18 cellular contexts compared by ENCODE assay signal in genomic region chr3:55285156-55285555, GRCh38.
DNase-seq lines count a peak whose midpoint lies in the region; ATAC-seq and TF ChIP-seq lines count a peak whose summit lies in the region.
"Had no signal": no experiment of that assay in that cellular context is flagged by ENCODE, and none has a peak within 500 bp of the region (broad histone marks: within the 10 kb centered on the region; RNA-seq: fewer than 3 reads in every experiment).

No MANE protein-coding gene starts in this region.

- POLR2A ChIA-PET in BJ (lab: Charles Lee), result interaction anchor here (0.6 to 0.9 kb wide), 2 partner anchors 10 to 17 kb away, joined by 4 to 5 read pairs; no protein-coding TSS in a partner anchor

- CTCF ChIA-PET in BJ (lab: Yijun Ruan, JAX), result interaction anchor here (0.7 to 1.5 kb wide), 3 partner anchors 9 to 178 kb away, joined by 3 to 4 read pairs (median 3); no protein-coding TSS in a partner anchor

- no peak for ATAC-seq in psoas muscle
- ATAC-seq: CD8-positive, alpha-beta T cell; HepG2; T-cell had no signal

- H3K4me3 ChIP-seq in BJ (ENCODE audit: low read depth, low read length) (no peak overlapping the region), MG63 (no peak overlapping the region), psoas muscle (no peak overlapping the region)
- H3K4me3 ChIP-seq: BLaER1 treated with 17β-estradiol and CSF1 and Interleukin-3, amounts not matched to agents 10 nM and 100 nM; Peyer's patch had no signal

- H3K27ac ChIP-seq in psoas muscle, result no peak overlapping the region
- H3K27ac ChIP-seq: BLaER1 treated with 17β-estradiol and CSF1 and Interleukin-3, amounts not matched to agents 10 nM and 100 nM; Peyer's patch had no signal

- 50 to 61% (median 55%) methylated on average over 2 of the region's 2 CpGs for WGBS in psoas muscle, 3 donors

- no peak for TF ChIP-seq CTCF in BJ (IDR thresholded peaks at IDR 0.05; ENCODE audit: insufficient read depth, low read depth, low read length)
- TF ChIP-seq CTCF in psoas muscle (IDR thresholded peaks at IDR 0.05), result no peak

- no peaks in the 10 kb centered on the region for H3K36me3 ChIP-seq in BJ (ENCODE audit: control insufficient read depth, insufficient read depth, low read length)
- no peaks in the 10 kb centered on the region for H3K36me3 ChIP-seq in MG63
- no peaks in the 10 kb centered on the region for H3K36me3 ChIP-seq in psoas muscle (ENCODE audit: insufficient read depth in 1 of 2, low read depth in 1 of 2)
- H3K36me3 ChIP-seq: BLaER1 treated with 17β-estradiol and CSF1 and Interleukin-3, amounts not matched to agents 10 nM and 100 nM; Peyer's patch had no signal

- H3K27me3 ChIP-seq in BJ (ENCODE audit: control insufficient read depth, insufficient read depth, low read length) (no peaks in the 10 kb centered on the region), MG63 (no peaks in the 10 kb centered on the region), psoas muscle (ENCODE audit: insufficient read depth in 3 of 3, low read length in 2 of 3) (peaks cover 0 to 3% (median 0%) of the 10 kb centered on the region in 3 donors)
- H3K27me3 ChIP-seq: BLaER1 treated with 17β-estradiol and CSF1 and Interleukin-3, amounts not matched to agents 10 nM and 100 nM; Peyer's patch had no signal

- H3K4me1 ChIP-seq in psoas muscle, result no peaks in the 10 kb centered on the region
- H3K4me1 ChIP-seq: BLaER1 treated with 17β-estradiol and CSF1 and Interleukin-3, amounts not matched to agents 10 nM and 100 nM; Peyer's patch had no signal

- H3K9me3 ChIP-seq in MG63 (no peaks in the 10 kb centered on the region), psoas muscle (no peaks in the 10 kb centered on the region)
- H3K9me3 ChIP-seq: Peyer's patch had no signal

- intact Hi-C loops in psoas muscle (cut with DNase I), result no loop called here

- DNase-seq in BJ (ENCODE audit: low read depth) (peak; percentile 55), HCEC 1CT (peak; percentile 46), fibroblast of peridontal ligament (ENCODE audit: extremely low read depth) (peak; percentile 79), MG63 (no peak), psoas muscle (no peak), NCI-H2171 treated with DMSO at 0.1 percent for 48 hours (lab: John Stamatoyannopoulos, UW) (no peak)
- no peak for DNase-seq in stimulated activated CD4-positive, alpha-beta T cell treated with anti-CD3 and anti-CD28 coated beads, Interleukin-12 subunit alpha, Interleukin-12 subunit beta, amount 100 ng/mL, for 4 hours
- DNase-seq: ACHN; Calu3; CD8-positive, alpha-beta T cell; KG1; NCI-H1417 treated with DMSO at 0.1 percent for 48 hours; NCI-H187 treated with DMSO at 0.1 percent for 48 hours; NCI-H526 treated with DMSO at 0.1 percent for 48 hours; Peyer's patch; T-cell had no signal

Comparison
In these comparisons a context has a peak if more than half of its experiments do, and no peak if none do; other contexts are left out.
1. DNase-seq: peak in BJ (single experiment), HCEC 1CT (single experiment) and fibroblast of peridontal ligament (single experiment); none in MG63 (single experiment), psoas muscle (0 of 2), stimulated activated CD4-positive, alpha-beta T cell treated with anti-CD3 and anti-CD28 coated beads, Interleukin-12 subunit alpha, Interleukin-12 subunit beta, amount 100 ng/mL, for 4 hours (single experiment) and NCI-H2171 treated with DMSO at 0.1 percent for 48 hours (single experiment).